Comparison of ENCODE assay signal across 20 cellular contexts in genomic region chr4:1588306-1588705, GRCh38.
"Had no signal": no experiment of that assay in that cellular context is flagged by ENCODE, and none has a peak within 500 bp of the region (broad histone marks: within the 10 kb centered on the region; RNA-seq: fewer than 3 reads in every experiment).

No MANE protein-coding gene starts in this region.

- H2AFZ ChIP-seq: hepatocyte had no signal

- H3K36me3 ChIP-seq: esophagus squamous epithelium, gastroesophageal sphincter, ovary, stomach, thoracic aorta, transverse colon had no signal

- FAIRE-seq: colon, kidney had no signal

- DNase-seq: effector memory CD8-positive, alpha-beta T cell; esophagus squamous epithelium; foreskin fibroblast; glutamatergic neuron; kidney; left colon; mucosa of descending colon; naive thymus-derived CD8-positive, alpha-beta T cell; ovary; stimulated activated CD4-positive, alpha-beta T cell treated with anti-CD3 and anti-CD28 coated beads, Interleukin-12 subunit alpha, Interleukin-12 subunit beta, amount 100 ng/mL, for 4 hours; stimulated activated naive CD4-positive, alpha-beta T cell; stomach; substantia nigra; transverse colon had no signal

- H3K27ac ChIP-seq: esophagus squamous epithelium, gastroesophageal sphincter, hepatocyte, ovary, skin epidermis, stomach, thoracic aorta, transverse colon had no signal

- ATAC-seq: effector memory CD8-positive, alpha-beta T cell; gastroesophageal sphincter; left colon; mucosa of descending colon; naive thymus-derived CD8-positive, alpha-beta T cell; sciatic nerve had no signal

- H3K4me2 ChIP-seq: hepatocyte had no signal

- H3K4me3 ChIP-seq: esophagus squamous epithelium, gastroesophageal sphincter, hepatocyte, mucosa of descending colon, ovary, skin epidermis, stomach, thoracic aorta, transverse colon had no signal

- H3K4me1 ChIP-seq: esophagus squamous epithelium, gastroesophageal sphincter, stomach, transverse colon had no signal

- H3K79me2 ChIP-seq: hepatocyte had no signal

- H3K27me3 ChIP-seq: esophagus squamous epithelium, hepatocyte, ovary, transverse colon had no signal
